In genomic region chr2:60989256-60989655, GRCh38 we compare ENCODE assay signal across 29 cellular contexts. TPM values are rescaled to one million over a fixed set of nuclear protein-coding genes. Genes with fewer than 3 reads are reported as not detected.
DNase-seq lines count a peak whose midpoint lies in the region; ATAC-seq, FAIRE-seq and TF ChIP-seq lines count a peak whose summit lies in the region.
"Had no signal": no experiment of that assay in that cellular context is flagged by ENCODE, and none has a peak within 500 bp of the region (broad histone marks: within the 10 kb centered on the region; RNA-seq: fewer than 3 reads in every experiment).

No MANE protein-coding gene starts in this region.

- ATAC-seq in central memory CD8-positive, alpha-beta T cell (replicated peaks; ENCODE audit: extremely low read depth, poor library complexity, severe bottlenecking), result no peak
- ATAC-seq in naive B cell (ENCODE audit: low read depth in 2 of 2) (no peak), HG02840 (IDR thresholded peaks at IDR 0.05; ENCODE audit: low FRiP score, unreplicated experiment) (no peak)
- ATAC-seq: activated CD4-positive, CD25-positive, alpha-beta regulatory T cell treated with anti-CD3 and anti-CD28 coated beads, Interleukin-2, amount 50 U/mL, for 24 hours; activated naive CD4-positive, alpha-beta T cell treated with anti-CD3 and anti-CD28 coated beads, Interleukin-2, amount 50 U/mL, for 72 hours; activated T-helper 17 cell treated with anti-CD3 and anti-CD28 coated beads, Interleukin-2, amount 50 U/mL, for 72 hours; natural killer cell had no signal

- H3K9me3 Mint-ChIP-seq in central memory CD8-positive, alpha-beta T cell, result no peaks in the 10 kb centered on the region
- H3K9me3 Mint-ChIP-seq in naive B cell (peaks cover 0 to 13% (median 7%) of the 10 kb centered on the region in 7 donors), osteocyte (ENCODE audit: unreplicated experiment) (peaks cover 17% of the 10 kb centered on the region)
- H3K9me3 Mint-ChIP-seq: activated naive CD4-positive, alpha-beta T cell treated with anti-CD3 and anti-CD28 coated beads, Interleukin-2, amount 50 U/mL, for 72 hours; activated T-helper 17 cell treated with anti-CD3 and anti-CD28 coated beads, Interleukin-2, amount 50 U/mL, for 72 hours; natural killer cell had no signal

- peak overlapping the region; percentile 30 for H3K27ac Mint-ChIP-seq in central memory CD8-positive, alpha-beta T cell (ENCODE audit: low read depth)
- peak overlapping the region; percentile 18 to 79 (median 56) for H3K27ac Mint-ChIP-seq in naive B cell
- no peak overlapping the region for H3K27ac Mint-ChIP-seq in osteocyte (ENCODE audit: unreplicated experiment)
- H3K27ac Mint-ChIP-seq: activated naive CD4-positive, alpha-beta T cell treated with anti-CD3 and anti-CD28 coated beads, Interleukin-2, amount 50 U/mL, for 72 hours; activated T-helper 17 cell treated with anti-CD3 and anti-CD28 coated beads, Interleukin-2, amount 50 U/mL, for 72 hours; mesothelial cell of epicardium had no signal

- H3K4me1 Mint-ChIP-seq in central memory CD8-positive, alpha-beta T cell, result peaks cover 16% of the 10 kb centered on the region
- H3K4me1 Mint-ChIP-seq in naive B cell (peaks cover 29 to 66% (median 43%) of the 10 kb centered on the region in 3 donors), osteocyte (ENCODE audit: unreplicated experiment) (no peaks in the 10 kb centered on the region)

- H3K27me3 Mint-ChIP-seq in central memory CD8-positive, alpha-beta T cell, result no peaks in the 10 kb centered on the region
- no peaks in the 10 kb centered on the region for H3K27me3 Mint-ChIP-seq in naive B cell
- no peaks in the 10 kb centered on the region for H3K27me3 Mint-ChIP-seq in osteocyte (ENCODE audit: unreplicated experiment)
- H3K27me3 Mint-ChIP-seq: activated T-helper 17 cell treated with anti-CD3 and anti-CD28 coated beads, Interleukin-2, amount 50 U/mL, for 72 hours had no signal

- TF ChIP-seq POLR2A in GM12892 (IDR thresholded peaks at IDR 0.05; ENCODE audit: low read depth, low read length), result no peak

- FAIRE-seq in GM12892 (lab: Jason Lieb, UNC), result peak; percentile 69
- FAIRE-seq: D721Med, GM12891, H1, TTC549 had no signal

- TF ChIP-seq CTCF in osteocyte (IDR thresholded peaks at IDR 0.05), result no peak

- peaks cover 7% of the 10 kb centered on the region for H3K36me3 Mint-ChIP-seq in central memory CD8-positive, alpha-beta T cell (ENCODE audit: insufficient read depth)
- H3K36me3 Mint-ChIP-seq in naive B cell (no peaks in the 10 kb centered on the region), osteocyte (ENCODE audit: unreplicated experiment) (peaks cover 9% of the 10 kb centered on the region)

- intact Hi-C loops in posterior vena cava (cut with DNase I), result no loop called here

- no peak overlapping the region for H3K4me3 Mint-ChIP-seq in central memory CD8-positive, alpha-beta T cell
- peak overlapping the region in 1 of 8 donors; percentile 21 for H3K4me3 Mint-ChIP-seq in naive B cell
- H3K4me3 Mint-ChIP-seq in osteocyte (ENCODE audit: unreplicated experiment), result no peak overlapping the region
- H3K4me3 Mint-ChIP-seq: activated T-helper 17 cell treated with anti-CD3 and anti-CD28 coated beads, Interleukin-2, amount 50 U/mL, for 72 hours; CD14-positive monocyte; mesothelial cell of epicardium; natural killer cell had no signal

- DNase-seq in GM12892 (ENCODE audit: insufficient read length) (no peak), LoVo (ENCODE audit: low spot score) (peak; percentile 46), naive B cell (no peak), osteocyte (ENCODE audit: extremely low spot score, unreplicated experiment) (no peak), posterior vena cava (ENCODE audit: low spot score) (no peak)
- no peak for DNase-seq in central memory CD8-positive, alpha-beta T cell (ENCODE audit: low spot score in 2 of 2)
- DNase-seq: activated CD4-positive, alpha-beta T cell treated with anti-CD3 and anti-CD28 coated beads, Interleukin-2, amount 50 U/mL, for 48 hours; activated CD8-positive, alpha-beta memory T cell treated with anti-CD3 and anti-CD28 coated beads, Interleukin-2, amount 50 U/mL, for 48 hours; caudate nucleus; dorsolateral prefrontal cortex; IMR-90; left ventricle myocardium inferior; MG63; natural killer cell; NCI-H1105 treated with DMSO at 0.1 percent for 48 hours; NCI-H2081; NCI-H345; stimulated activated CD4-positive, alpha-beta T cell treated with anti-CD3 and anti-CD28 coated beads, Interleukin-2, amount 100 ng/mL, for 24 hours; upper lobe of left lung had no signal

RNA-seq across cellular contexts. Expression of gene PEX13, which starts 28.3 kb away (rescaled TPM):
- 9.5 TPM for polyA plus RNA-seq in GM12892 (2012; ENCODE audit: missing spikeins)
- 10 to 100 TPM in 4 of 6 donors, 1 to 10 TPM in 2; 8.5 to 17.9 (median 10.6) TPM for polyA plus RNA-seq in naive B cell (ENCODE audit: low read depth in 6 of 6)
- total RNA-seq in osteocyte, result 19.6 and 20.3 TPM in 2 replicates
- total RNA-seq in posterior vena cava, result 10 to 100 TPM; 15.9 to 18.3 TPM

RNA-seq across cellular contexts. Expression of gene PUS10, which starts 28.8 kb away (rescaled TPM):
- 9.2 TPM for polyA plus RNA-seq in GM12892 (2012; ENCODE audit: missing spikeins)
- 1 to 10 TPM; 3.4 to 8.6 (median 4.8) TPM for polyA plus RNA-seq in naive B cell (ENCODE audit: low read depth in 6 of 6)
- 6.0 and 7.7 TPM in 2 replicates for total RNA-seq in osteocyte
- 1 to 10 TPM; 4.5 TPM for total RNA-seq in posterior vena cava
